ENCODE assay signal across 15 cellular contexts in genomic region chr3:62161306-62161705, GRCh38.
DNase-seq lines count a peak whose midpoint lies in the region; ATAC-seq and TF ChIP-seq lines count a peak whose summit lies in the region.
"Had no signal": no experiment of that assay in that cellular context is flagged by ENCODE, and none has a peak within 500 bp of the region (broad histone marks: within the 10 kb centered on the region; RNA-seq: fewer than 3 reads in every experiment).

No MANE protein-coding gene starts in this region.

- H3K9me3 ChIP-seq in right cardiac atrium (ENCODE audit: control insufficient read depth, low read length) = no peaks in the 10 kb centered on the region
- H3K9me3 ChIP-seq in thoracic aorta = no peaks in the 10 kb centered on the region
- H3K9me3 ChIP-seq: SK-N-SH had no signal

- H3K4me1 ChIP-seq in right cardiac atrium (ENCODE audit: control insufficient read depth, insufficient read depth, low read length) = peaks cover 16% of the 10 kb centered on the region
- peaks cover 51 to 93% of the 10 kb centered on the region in 2 donors for H3K4me1 ChIP-seq in thoracic aorta (ENCODE audit: control insufficient read depth in 1 of 2, low read depth in 2 of 2)

- H3K27me3 ChIP-seq in right cardiac atrium (ENCODE audit: control insufficient read depth, insufficient read depth) (no peaks in the 10 kb centered on the region), thoracic aorta (replicated peaks; ENCODE audit: insufficient read depth) (no peaks in the 10 kb centered on the region)

- ATAC-seq in right cardiac atrium (peak; percentile 50 to 56), thoracic aorta (ENCODE audit: insufficient number of reproducible peaks, low FRiP score, low read depth) (no peak), GM21723 (IDR thresholded peaks at IDR 0.05; ENCODE audit: unreplicated experiment) (no peak), HG03097 (IDR thresholded peaks at IDR 0.05; ENCODE audit: low FRiP score, unreplicated experiment) (no peak)
- ATAC-seq: effector memory CD8-positive, alpha-beta T cell; GM23338 had no signal

- intact Hi-C loops in right cardiac atrium (cut with DNase I) = loop anchor here in 1 of 4 donors (10.0 kb wide), 1 partner anchor 67 kb away; no protein-coding TSS in a partner anchor

- 25% methylated on average over 4 of the region's 4 CpGs for WGBS in right cardiac atrium

- peak overlapping the region; percentile 90 to 93 for H3K27ac ChIP-seq in coronary artery
- H3K27ac ChIP-seq in right cardiac atrium (ENCODE audit: low read length) = peak overlapping the region; percentile 70
- peak overlapping the region; percentile 90 for H3K27ac ChIP-seq in thoracic aorta

- H3K4me3 ChIP-seq in coronary artery (no peak overlapping the region), right cardiac atrium (ENCODE audit: low read length) (no peak overlapping the region), thoracic aorta (no peak overlapping the region)
- H3K4me3 ChIP-seq: GM23338 had no signal

- H3K36me3 ChIP-seq in thoracic aorta = no peaks in the 10 kb centered on the region

- TF ChIP-seq CTCF in coronary artery (IDR thresholded peaks at IDR 0.05) = no peak
- no peak for TF ChIP-seq CTCF in thoracic aorta (IDR thresholded peaks at IDR 0.05)

- DNase-seq in NCI-H460 (ENCODE audit: extremely low read depth, low read depth) (peak; percentile 21), coronary artery (ENCODE audit: low spot score) (no peak), right cardiac atrium (no peak), thoracic aorta (ENCODE audit: low spot score) (no peak), T-helper 9 cell (no peak)
- no peak for DNase-seq in activated effector memory CD4-positive, alpha-beta T cell treated with Interleukin-2 at 50 U/mL for 16 hours
- DNase-seq: activated CD4-positive, alpha-beta memory T cell treated with anti-CD3 and anti-CD28 coated beads, Interleukin-2, amount 10 ng/mL, durations not matched to agents 7 days and 5 days; CD8-positive, alpha-beta memory T cell; effector memory CD8-positive, alpha-beta T cell; NCI-H1105 treated with DMSO at 0.1 percent for 48 hours; NCI-H2171 treated with DMSO at 0.1 percent for 48 hours; SK-N-SH had no signal

Comparison
In these comparisons a context has a peak if more than half of its experiments do, and no peak if none do; other contexts are left out.
1. ATAC-seq: peak in right cardiac atrium (2 of 2); none in thoracic aorta (single experiment), GM21723 (single experiment) and HG03097 (single experiment).
2. Peak in every context shown above with its lines, with median percentiles within 50 percentile points of each other: H3K27ac ChIP-seq.